ENCODE assay signal across 25 cellular contexts in the genomic region with DNA sequence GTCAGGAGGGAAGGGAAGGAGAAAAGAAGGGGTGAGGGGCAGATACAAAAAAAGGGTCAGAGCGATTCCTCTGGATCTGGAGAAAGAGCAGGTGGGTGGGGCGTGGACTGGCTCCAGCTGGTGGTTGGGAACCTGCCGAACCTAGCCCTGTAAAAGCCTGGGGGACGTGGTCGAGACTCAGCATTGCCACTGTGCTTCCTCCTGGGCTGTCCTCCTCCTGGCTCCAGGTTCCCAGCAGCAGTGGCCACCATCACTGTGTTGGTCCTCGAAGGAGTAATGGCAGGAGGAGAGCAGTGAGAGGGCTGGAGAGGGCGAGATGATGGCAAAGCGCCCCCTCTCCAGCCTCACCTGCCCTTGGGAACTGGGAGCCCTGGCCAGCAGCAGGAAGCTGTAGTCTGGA. TPM values are rescaled to one million over a fixed set of nuclear protein-coding genes. Genes with fewer than 3 reads are reported as not detected.
"Had no signal": no experiment of that assay in that cellular context is flagged by ENCODE, and none has a peak within 500 bp of the region (broad histone marks: within the 10 kb centered on the region; RNA-seq: fewer than 3 reads in every experiment).

No MANE protein-coding gene starts in this region.

- H3K27me3 ChIP-seq: ovary, testis had no signal

- H3K27ac ChIP-seq: esophagus squamous epithelium, ovary, testis, tibial nerve, upper lobe of right lung, vagina had no signal

- DNase-seq: cerebellar nuclear complex; effector memory CD8-positive, alpha-beta T cell; esophagus squamous epithelium; foreskin fibroblast; immature natural killer cell; kidney; left cardiac atrium; mesendoderm; naive thymus-derived CD8-positive, alpha-beta T cell; nucleus accumbens; ovary; right cardiac atrium; small intestine; stimulated activated CD4-positive, alpha-beta T cell treated with anti-CD3 and anti-CD28 coated beads, Interleukin-4, amount 100 ng/mL, for 1 hour; testis; upper lobe of right lung had no signal

- H3K9me3 ChIP-seq: esophagus squamous epithelium, ovary, testis, tibial nerve, upper lobe of right lung, vagina had no signal

- H3K4me3 ChIP-seq: esophagus squamous epithelium, ovary, testis, tibial nerve, upper lobe of right lung, vagina had no signal

- H3K36me3 ChIP-seq: esophagus squamous epithelium, ovary, tibial nerve, upper lobe of right lung, vagina had no signal

- FAIRE-seq: colon, kidney, small intestine had no signal

- ATAC-seq: effector memory CD8-positive, alpha-beta T cell; left cardiac atrium; naive thymus-derived CD8-positive, alpha-beta T cell; right cardiac atrium; stimulated activated memory B cell treated with anti-CD40 and anti-IgM and Interleukin-4, amounts not matched to agents 10 μg/mL and 1 μg/mL and 100 μg/mL, for 72 hours; upper lobe of right lung had no signal

RNA-seq across cellular contexts. Expression of gene RAET1L, which starts 3.5 kb away (rescaled TPM):
- total RNA-seq: left cardiac atrium; liver; lung microvascular endothelial cell; naive thymus-derived CD8-positive, alpha-beta T cell; ovary; posterior vena cava; right cardiac atrium; subcutaneous adipose tissue; tibial nerve; upper lobe of right lung had no signal
- polyA plus RNA-seq: immature natural killer cell; liver; naive thymus-derived CD8-positive, alpha-beta T cell; neural cell; ovary; right cardiac atrium; small intestine had no signal
